In the genomic region with DNA sequence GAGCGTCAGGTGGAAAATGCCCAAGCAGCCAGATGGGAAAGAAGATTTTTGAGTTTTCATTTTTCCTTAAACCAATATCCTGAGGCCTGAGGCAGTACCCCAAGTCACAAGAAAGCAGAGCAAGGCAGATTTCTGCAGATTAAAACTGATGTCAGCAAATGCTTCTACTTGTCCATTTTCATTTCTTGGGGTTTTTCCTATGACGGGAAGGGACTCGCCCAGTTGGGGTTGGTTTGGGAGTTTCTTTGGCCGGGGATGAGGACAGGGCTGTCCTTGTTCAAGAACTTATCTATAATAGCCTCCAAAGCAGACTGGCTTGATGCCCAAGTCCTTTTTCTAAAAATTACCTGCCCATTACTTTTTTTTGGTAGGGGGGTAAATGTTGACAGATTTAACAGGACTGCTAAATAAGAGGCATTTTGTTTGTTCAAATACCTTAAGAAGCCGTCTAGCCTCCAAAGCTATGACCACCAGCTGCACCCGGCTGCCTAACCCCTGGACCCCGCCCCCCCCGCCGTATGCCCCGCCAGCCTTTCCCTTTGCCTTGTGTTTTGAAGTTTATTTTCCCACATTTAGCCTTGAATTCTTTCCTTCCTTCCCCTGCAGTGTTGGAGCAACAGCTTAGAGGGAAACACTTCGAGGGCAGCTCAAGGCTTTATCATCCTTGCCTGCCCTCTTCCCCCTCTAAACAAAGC, we compare ENCODE assay signal across 12 cellular contexts. TPM values are rescaled to one million over a fixed set of nuclear protein-coding genes. Genes with fewer than 3 reads are reported as not detected.
DNase-seq lines count a peak whose midpoint lies in the region; ATAC-seq and TF ChIP-seq lines count a peak whose summit lies in the region.
"Had no signal": no experiment of that assay in that cellular context is flagged by ENCODE, and none has a peak within 500 bp of the region (broad histone marks: within the 10 kb centered on the region; RNA-seq: fewer than 3 reads in every experiment).

No MANE protein-coding gene starts in this region.

- H3K27ac ChIP-seq in left lung, result peak overlapping the region; percentile 67 to 81
- peak overlapping the region; percentile 2 for H3K27ac ChIP-seq in thymus (ENCODE audit: low read depth)

- no peaks in the 10 kb centered on the region for H3K9me3 Mint-ChIP-seq in activated T-cell treated with anti-CD3 and anti-CD28 coated beads, Interleukin-2, amount 50 U/mL, for 72 hours
- peaks cover 7% of the 10 kb centered on the region for H3K9me3 Mint-ChIP-seq in activated T-helper 2 cell treated with anti-CD3 and anti-CD28 coated beads, Interferon-gamma antibody, Interleukin-2, Interleukin-4, amounts not matched to agents 10 μg/mL and 5 μg/mL and 100 μg/mL, durations not matched to agents 14 hours and 24 hours and 36 hours

- TF ChIP-seq CTCF in left lung (IDR thresholded peaks at IDR 0.05), result no peak

- peaks cover 1 to 13% of the 10 kb centered on the region in 2 donors for H3K36me3 Mint-ChIP-seq in activated T-cell treated with anti-CD3 and anti-CD28 coated beads, Interleukin-2, amount 50 U/mL, for 72 hours (ENCODE audit: insufficient read depth in 2 of 2)
- peaks cover 64% of the 10 kb centered on the region for H3K36me3 Mint-ChIP-seq in activated T-helper 2 cell treated with anti-CD3 and anti-CD28 coated beads, Interferon-gamma antibody, Interleukin-2, Interleukin-4, amounts not matched to agents 10 μg/mL and 5 μg/mL and 100 μg/mL, durations not matched to agents 14 hours and 24 hours and 36 hours (ENCODE audit: low read depth)
- H3K36me3 Mint-ChIP-seq: memory B cell had no signal

- no peak for DNase-seq in activated T-cell treated with anti-CD3 and anti-CD28 coated beads, Interleukin-2, amount 50 U/mL, for 72 hours
- DNase-seq in activated T-cell treated with anti-CD3 and anti-CD28 coated beads, Interleukin-2, amount 50 U/mL, for 1 hour, result no peak
- DNase-seq in activated T-helper 2 cell treated with anti-CD3 and anti-CD28 coated beads, Interferon-gamma antibody, Interleukin-2, Interleukin-4, amounts not matched to agents 10 μg/mL and 5 μg/mL and 100 μg/mL, durations not matched to agents 14 hours and 24 hours and 36 hours (ENCODE audit: low spot score), result no peak
- DNase-seq in left lung, result no peak
- DNase-seq in dermis blood vessel endothelial cell, result no peak
- DNase-seq: heart right ventricle, NCI-H510A, right cardiac atrium had no signal

- H3K27me3 Mint-ChIP-seq in activated T-cell treated with anti-CD3 and anti-CD28 coated beads, Interleukin-2, amount 50 U/mL, for 72 hours (ENCODE audit: low read depth), result no peaks in the 10 kb centered on the region
- H3K27me3 Mint-ChIP-seq in activated T-helper 2 cell treated with anti-CD3 and anti-CD28 coated beads, Interferon-gamma antibody, Interleukin-2, Interleukin-4, amounts not matched to agents 10 μg/mL and 5 μg/mL and 100 μg/mL, durations not matched to agents 14 hours and 24 hours and 36 hours (ENCODE audit: low read depth), result no peaks in the 10 kb centered on the region

- H3K36me3 ChIP-seq in left lung (no peaks in the 10 kb centered on the region), thymus (ENCODE audit: control insufficient read depth, insufficient read depth) (no peaks in the 10 kb centered on the region)
- H3K36me3 ChIP-seq: heart right ventricle had no signal

- peaks cover 66% of the 10 kb centered on the region for H3K4me1 Mint-ChIP-seq in activated T-cell treated with anti-CD3 and anti-CD28 coated beads, Interleukin-2, amount 50 U/mL, for 72 hours (ENCODE audit: low read depth)
- H3K4me1 Mint-ChIP-seq in activated T-helper 2 cell treated with anti-CD3 and anti-CD28 coated beads, Interferon-gamma antibody, Interleukin-2, Interleukin-4, amounts not matched to agents 10 μg/mL and 5 μg/mL and 100 μg/mL, durations not matched to agents 14 hours and 24 hours and 36 hours (ENCODE audit: low read depth), result peaks cover 56% of the 10 kb centered on the region

- H3K4me1 ChIP-seq in left lung (peaks cover 29 to 70% of the 10 kb centered on the region in 2 donors), thymus (ENCODE audit: control insufficient read depth, insufficient read depth, low read length) (peaks cover 44% of the 10 kb centered on the region)

- H3K4me3 ChIP-seq in left lung (peak overlapping the region in 1 of 2 donors; percentile 63), thymus (ENCODE audit: low read length) (no peak overlapping the region)

- H3K27me3 ChIP-seq in left lung (peaks cover 0 to 26% of the 10 kb centered on the region in 2 donors), thymus (ENCODE audit: control insufficient read depth, insufficient read depth) (no peaks in the 10 kb centered on the region)

- no peak for ATAC-seq in activated T-cell treated with anti-CD3 and anti-CD28 coated beads, Interleukin-2, amount 50 U/mL, for 72 hours (replicated peaks in 1 of 2)
- ATAC-seq in left lung (no peak), HG03520 (IDR thresholded peaks at IDR 0.05; ENCODE audit: unreplicated experiment) (no peak), GM21825 (IDR thresholded peaks at IDR 0.05; ENCODE audit: unreplicated experiment) (no peak)
- ATAC-seq: heart right ventricle, right cardiac atrium had no signal

- H3K9me3 ChIP-seq in left lung, result no peaks in the 10 kb centered on the region
- H3K9me3 ChIP-seq in thymus (ENCODE audit: control insufficient read depth), result no peaks in the 10 kb centered on the region
- H3K9me3 ChIP-seq: heart right ventricle had no signal

- peak overlapping the region; percentile 84 to 85 for H3K4me3 Mint-ChIP-seq in activated T-cell treated with anti-CD3 and anti-CD28 coated beads, Interleukin-2, amount 50 U/mL, for 72 hours
- peak overlapping the region; percentile 89 for H3K4me3 Mint-ChIP-seq in activated T-helper 2 cell treated with anti-CD3 and anti-CD28 coated beads, Interferon-gamma antibody, Interleukin-2, Interleukin-4, amounts not matched to agents 10 μg/mL and 5 μg/mL and 100 μg/mL, durations not matched to agents 14 hours and 24 hours and 36 hours (ENCODE audit: low read depth)
- H3K4me3 Mint-ChIP-seq: memory B cell had no signal

- peak overlapping the region; percentile 88 for H3K27ac Mint-ChIP-seq in activated T-cell treated with anti-CD3 and anti-CD28 coated beads, Interleukin-2, amount 50 U/mL, for 72 hours
- peak overlapping the region; percentile 85 for H3K27ac Mint-ChIP-seq in activated T-helper 2 cell treated with anti-CD3 and anti-CD28 coated beads, Interferon-gamma antibody, Interleukin-2, Interleukin-4, amounts not matched to agents 10 μg/mL and 5 μg/mL and 100 μg/mL, durations not matched to agents 14 hours and 24 hours and 36 hours
- H3K27ac Mint-ChIP-seq: memory B cell had no signal

- 75% methylated on average over 11 of the region's 11 CpGs for WGBS in thymus

- intact Hi-C loops in activated T-helper 2 cell treated with anti-CD3 and anti-CD28 coated beads, Interferon-gamma antibody, Interleukin-2, Interleukin-4, amounts not matched to agents 10 μg/mL and 5 μg/mL and 100 μg/mL, durations not matched to agents 14 hours and 24 hours and 36 hours (cut with micrococcal nuclease), result loop anchor here (1.0 to 10.0 kb wide), 3 partner anchors 39 to 142 kb away; no protein-coding TSS in a partner anchor
- intact Hi-C loops in left lung (cut with DNase I), result no loop called here

RNA-seq across cellular contexts. Expression of a gene that starts 2.5 kb away (rescaled TPM):
- 10 to 100 TPM; 10.9 to 14.7 TPM for total RNA-seq in activated T-cell treated with anti-CD3 and anti-CD28 coated beads, Interleukin-2, amount 50 U/mL, for 72 hours
- total RNA-seq in activated T-helper 2 cell treated with anti-CD3 and anti-CD28 coated beads, Interferon-gamma antibody, Interleukin-2, Interleukin-4, amounts not matched to agents 10 μg/mL and 5 μg/mL and 100 μg/mL, durations not matched to agents 14 hours and 24 hours and 36 hours, result 41.5 and 42.6 TPM in 2 replicates
- 10 to 100 TPM; 12.6 to 14.5 TPM for total RNA-seq in left lung
- 2.6 TPM for polyA plus RNA-seq in thymus
- total RNA-seq in dermis blood vessel endothelial cell, result 0.17 TPM in 1 of 2 replicates, not detected in the other

Comparison
In these comparisons a context has a peak if more than half of its experiments do, and no peak if none do; other contexts are left out.
1. RNA of a gene that starts 2.5 kb away (total RNA-seq): 41.5 to 42.6 TPM in activated T-helper 2 cell treated with anti-CD3 and anti-CD28 coated beads, Interferon-gamma antibody, Interleukin-2, Interleukin-4, amounts not matched to agents 10 μg/mL and 5 μg/mL and 100 μg/mL, durations not matched to agents 14 hours and 24 hours and 36 hours, 10.9 to 14.7 TPM in activated T-cell treated with anti-CD3 and anti-CD28 coated beads, Interleukin-2, amount 50 U/mL, for 72 hours and 12.6 to 14.5 TPM in left lung; 0.17 TPM in dermis blood vessel endothelial cell; every median in the first group is over 10 times any median in the second.